20 cellular contexts compared by ENCODE assay signal in genomic region chr12:73384592-73384991, GRCh38.
DNase-seq lines count a peak whose midpoint lies in the region; ATAC-seq, FAIRE-seq and TF ChIP-seq lines count a peak whose summit lies in the region.
"Had no signal": no experiment of that assay in that cellular context is flagged by ENCODE, and none has a peak within 500 bp of the region (broad histone marks: within the 10 kb centered on the region; RNA-seq: fewer than 3 reads in every experiment).

No MANE protein-coding gene starts in this region.

- H3K9me3 ChIP-seq in left lung (peaks cover 0 to 3% of the 10 kb centered on the region in 2 donors), pancreas (no peaks in the 10 kb centered on the region), stomach (no peaks in the 10 kb centered on the region)

- TF ChIP-seq EP300 in stomach (IDR thresholded peaks at IDR 0.05) = no peak

- TF ChIP-seq CTCF in left lung (IDR thresholded peaks at IDR 0.05) (no peak), pancreas (IDR thresholded peaks at IDR 0.05) (no peak), stomach (IDR thresholded peaks at IDR 0.05) (no peak)

- no peak for TF ChIP-seq POLR2A in stomach (IDR thresholded peaks at IDR 0.05)

- H3K36me3 ChIP-seq in left lung (no peaks in the 10 kb centered on the region), pancreas (no peaks in the 10 kb centered on the region), stomach (no peaks in the 10 kb centered on the region)

- H3K4me1 ChIP-seq in left lung (no peaks in the 10 kb centered on the region), pancreas (peaks cover 8 to 19% (median 18%) of the 10 kb centered on the region in 3 donors), stomach (peaks cover 4 to 12% (median 8%) of the 10 kb centered on the region in 4 donors)

- H3K27me3 ChIP-seq in left lung = no peaks in the 10 kb centered on the region
- no peaks in the 10 kb centered on the region for H3K27me3 ChIP-seq in pancreas
- no peaks in the 10 kb centered on the region for H3K27me3 ChIP-seq in stomach

- intact Hi-C loops in left lung (cut with DNase I) (no loop called here), pancreas (cut with DNase I) (no loop called here), stomach (cut with DNase I; ENCODE audit: low total_unique reads) (no loop called here)

- no peak overlapping the region for H3K27ac ChIP-seq in left lung
- peak overlapping the region in 2 of 4 donors; percentile 43 to 44 for H3K27ac ChIP-seq in pancreas
- H3K27ac ChIP-seq in stomach = peak overlapping the region in 4 of 5 donors; percentile 3 to 33 (median 22)
- H3K27ac ChIP-seq: KMS-11, RWPE1 had no signal

- DNase-seq in DMS53 (lab: John Stamatoyannopoulos, UW) = peak; percentile 38
- no peak for DNase-seq in DMS53 treated with DMSO at 0.1 percent for 48 hours (lab: John Stamatoyannopoulos, UW; ENCODE audit: unreplicated experiment)
- DNase-seq in left lung = no peak
- no peak for DNase-seq in pancreas
- no peak for DNase-seq in stomach
- DNase-seq in activated naive CD4-positive, alpha-beta T cell treated with Interleukin-2 at 50 U/mL for 16 hours = no peak
- no peak for DNase-seq in retina
- DNase-seq: 8988T; CD4-positive, CD25-positive, alpha-beta regulatory T cell; GOT3; NCI-H1092; NCI-H1694 treated with DMSO at 0.1 percent for 48 hours; NCI-H2171 treated with DMSO at 0.1 percent for 48 hours; SHP77 had no signal

- 9 to 18% methylated on average over 1 of the region's 1 CpG for WGBS in pancreas, 2 donors
- WGBS in stomach, 5 donors = 27 to 68% (median 44%) methylated on average over 1 of the region's 1 CpG

- H3K4me3 ChIP-seq in left lung (no peak overlapping the region), pancreas (no peak overlapping the region), stomach (no peak overlapping the region)

- FAIRE-seq in pancreas (lab: Jason Lieb, UNC) = no peak
- FAIRE-seq: GM18507 had no signal

- ATAC-seq in left lung (peak; percentile 20), pancreas (peak; percentile 32 to 77 (median 58)), GM21367 (IDR thresholded peaks at IDR 0.05; ENCODE audit: unreplicated experiment) (no peak)
- ATAC-seq: HCT116, Panc1 had no signal

Comparison
In these comparisons a context has a peak if more than half of its experiments do, and no peak if none do; other contexts are left out.
1. H3K27ac ChIP-seq: peak in stomach (4 of 5); none in left lung (0 of 2).